10 cellular contexts compared by ENCODE assay signal in the genomic region with DNA sequence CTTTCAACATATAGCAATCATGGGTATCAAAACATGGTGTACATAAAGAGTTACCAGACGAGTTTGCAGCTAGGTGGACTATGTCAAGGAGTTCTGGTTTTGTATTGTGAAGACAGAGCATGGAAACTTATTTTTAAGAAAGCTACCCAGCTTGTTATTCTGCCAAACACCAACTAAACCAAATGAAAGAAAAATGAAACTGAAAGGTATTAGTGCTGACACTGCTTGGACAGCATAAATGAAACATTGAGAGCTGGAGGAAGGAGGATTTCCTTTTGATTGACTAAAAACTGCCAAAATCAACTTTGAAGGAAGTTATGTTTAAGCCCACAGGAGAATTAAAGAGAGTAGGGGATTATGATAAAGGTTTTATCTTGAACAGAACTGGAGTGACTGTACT.
A peak's percentile ranks its signal among the peaks of the same experiment; 100 is the strongest.
DNase-seq lines count a peak whose midpoint lies in the region; ATAC-seq and TF ChIP-seq lines count a peak whose summit lies in the region.
"Had no signal": no experiment of that assay in that cellular context is flagged by ENCODE, and none has a peak within 500 bp of the region (broad histone marks: within the 10 kb centered on the region; RNA-seq: fewer than 3 reads in every experiment).

No MANE protein-coding gene starts in this region.

- peaks cover 4% of the 10 kb centered on the region for H3K4me1 Mint-ChIP-seq in activated CD8-positive, alpha-beta memory T cell treated with anti-CD3 and anti-CD28 coated beads, Interleukin-2, amount 10 ng/mL, durations not matched to agents 7 days and 5 days
- H3K4me1 Mint-ChIP-seq in activated CD4-positive, alpha-beta memory T cell treated with anti-CD3 and anti-CD28 coated beads for 36 hours (ENCODE audit: low read depth), result no peaks in the 10 kb centered on the region
- H3K4me1 Mint-ChIP-seq: central memory CD8-positive, alpha-beta T cell had no signal

- ATAC-seq in activated CD8-positive, alpha-beta memory T cell treated with anti-CD3 and anti-CD28 coated beads, Interleukin-2, amount 10 ng/mL, durations not matched to agents 7 days and 5 days, result peak; percentile 20
- ATAC-seq in HG02571 (IDR thresholded peaks at IDR 0.05; ENCODE audit: unreplicated experiment), result peak; percentile 92
- ATAC-seq in HG03439 (IDR thresholded peaks at IDR 0.05; ENCODE audit: unreplicated experiment), result peak; percentile 92

- H3K36me3 ChIP-seq in left ventricle myocardium inferior, result no peaks in the 10 kb centered on the region

- no peaks in the 10 kb centered on the region for H3K27me3 Mint-ChIP-seq in activated CD8-positive, alpha-beta memory T cell treated with anti-CD3 and anti-CD28 coated beads, Interleukin-2, amount 10 ng/mL, durations not matched to agents 7 days and 5 days
- H3K27me3 Mint-ChIP-seq in activated CD4-positive, alpha-beta memory T cell treated with anti-CD3 and anti-CD28 coated beads for 36 hours, result no peaks in the 10 kb centered on the region
- H3K27me3 Mint-ChIP-seq: central memory CD8-positive, alpha-beta T cell had no signal

- no peak for DNase-seq in activated CD8-positive, alpha-beta memory T cell treated with anti-CD3 and anti-CD28 coated beads, Interleukin-2, amount 10 ng/mL, durations not matched to agents 7 days and 5 days
- DNase-seq in activated CD8-positive, alpha-beta memory T cell treated with anti-CD3 and anti-CD28 coated beads, Interleukin-2, amount 50 U/mL, for 48 hours, result no peak
- DNase-seq in midbrain (lab: John Stamatoyannopoulos, UW) (peak; percentile 5), left ventricle myocardium inferior (no peak), NCI-H345 treated with DMSO at 0.1 percent for 48 hours (lab: John Stamatoyannopoulos, UW; ENCODE audit: unreplicated experiment) (no peak)
- no peak for DNase-seq in activated CD4-positive, alpha-beta memory T cell treated with anti-CD3 and anti-CD28 coated beads for 36 hours
- DNase-seq: NCI-H446 had no signal

- H3K27me3 ChIP-seq in left ventricle myocardium inferior (ENCODE audit: low read depth), result no peaks in the 10 kb centered on the region

- intact Hi-C loops in left ventricle myocardium inferior (cut with micrococcal nuclease), result no loop called here
- intact Hi-C loops in activated CD4-positive, alpha-beta memory T cell treated with anti-CD3 and anti-CD28 coated beads for 36 hours (cut with micrococcal nuclease), result no loop called here

- H3K9me3 Mint-ChIP-seq in activated CD8-positive, alpha-beta memory T cell treated with anti-CD3 and anti-CD28 coated beads, Interleukin-2, amount 10 ng/mL, durations not matched to agents 7 days and 5 days (ENCODE audit: low read depth), result no peaks in the 10 kb centered on the region
- peaks cover 2% of the 10 kb centered on the region for H3K9me3 Mint-ChIP-seq in activated CD4-positive, alpha-beta memory T cell treated with anti-CD3 and anti-CD28 coated beads for 36 hours

- TF ChIP-seq CTCF in left ventricle myocardium inferior (IDR thresholded peaks at IDR 0.05; ENCODE audit: borderline replicate concordance), result no peak

- H3K4me3 ChIP-seq in left ventricle myocardium inferior, result no peak overlapping the region

- peak overlapping the region; percentile 71 for H3K27ac Mint-ChIP-seq in activated CD8-positive, alpha-beta memory T cell treated with anti-CD3 and anti-CD28 coated beads, Interleukin-2, amount 10 ng/mL, durations not matched to agents 7 days and 5 days
- H3K27ac Mint-ChIP-seq in activated CD4-positive, alpha-beta memory T cell treated with anti-CD3 and anti-CD28 coated beads for 36 hours, result no peak overlapping the region

- H3K36me3 Mint-ChIP-seq in activated CD8-positive, alpha-beta memory T cell treated with anti-CD3 and anti-CD28 coated beads, Interleukin-2, amount 10 ng/mL, durations not matched to agents 7 days and 5 days, result no peaks in the 10 kb centered on the region
- no peaks in the 10 kb centered on the region for H3K36me3 Mint-ChIP-seq in activated CD4-positive, alpha-beta memory T cell treated with anti-CD3 and anti-CD28 coated beads for 36 hours

- no peaks in the 10 kb centered on the region for H3K9me3 ChIP-seq in left ventricle myocardium inferior (replicated peaks)

- no peaks in the 10 kb centered on the region for H3K4me1 ChIP-seq in left ventricle myocardium inferior

- POLR2A ChIA-PET in activated CD4-positive, alpha-beta memory T cell treated with anti-CD3 and anti-CD28 coated beads for 36 hours (lab: Charles Lee), result no interaction called here

- H3K27ac ChIP-seq in left ventricle myocardium inferior (replicated peaks), result no peak overlapping the region

- CTCF ChIA-PET in activated CD8-positive, alpha-beta memory T cell treated with anti-CD3 and anti-CD28 coated beads, Interleukin-2, amount 10 ng/mL, durations not matched to agents 7 days and 5 days (lab: Charles Lee), result no interaction called here
- CTCF ChIA-PET in activated CD4-positive, alpha-beta memory T cell treated with anti-CD3 and anti-CD28 coated beads for 36 hours (lab: Charles Lee), result no interaction called here

- H3K4me3 Mint-ChIP-seq in activated CD8-positive, alpha-beta memory T cell treated with anti-CD3 and anti-CD28 coated beads, Interleukin-2, amount 10 ng/mL, durations not matched to agents 7 days and 5 days, result peak overlapping the region; percentile 11
- H3K4me3 Mint-ChIP-seq in activated CD4-positive, alpha-beta memory T cell treated with anti-CD3 and anti-CD28 coated beads for 36 hours, result no peak overlapping the region
- H3K4me3 Mint-ChIP-seq: central memory CD8-positive, alpha-beta T cell had no signal

Comparison
In these comparisons a context has a peak if more than half of its experiments do, and no peak if none do; other contexts are left out.
1. ATAC-seq: peak in every context shown above with its lines; median percentile 92 in HG02571; 92 in HG03439; 20 in activated CD8-positive, alpha-beta memory T cell treated with anti-CD3 and anti-CD28 coated beads, Interleukin-2, amount 10 ng/mL, durations not matched to agents 7 days and 5 days.